ENCODE assay signal across 11 cellular contexts in genomic region chr12:127533353-127533752, GRCh38.
"Had no signal": no experiment of that assay in that cellular context is flagged by ENCODE, and none has a peak within 500 bp of the region (broad histone marks: within the 10 kb centered on the region; RNA-seq: fewer than 3 reads in every experiment).

No MANE protein-coding gene starts in this region.

- H3K4me1 ChIP-seq: HAP-1 had no signal

- H3K9me3 ChIP-seq: HAP-1 had no signal

- H3K36me3 ChIP-seq: HAP-1 had no signal

- H3K9ac ChIP-seq: GM23248 had no signal

- H3K4me3 ChIP-seq: GM23248, GM23338, HAP-1 had no signal

- H3K4me2 ChIP-seq: GM23338 had no signal

- DNase-seq: GM23248, GOT3, H7, H9, HCEC 1CT, HFFc6 had no signal

- FAIRE-seq: H1, H54 had no signal

- ATAC-seq: GM23338, HCT116 had no signal

- H2AFZ ChIP-seq: GM23248, GM23338 had no signal

- H3K27ac ChIP-seq: GM23248 had no signal
